ENCODE assay signal across 11 cellular contexts in genomic region chr2:111981666-111982065, GRCh38.
"Had no signal": no experiment of that assay in that cellular context is flagged by ENCODE, and none has a peak within 500 bp of the region (broad histone marks: within the 10 kb centered on the region; RNA-seq: fewer than 3 reads in every experiment).

No MANE protein-coding gene starts in this region.

- H3K4me2 ChIP-seq: GM23338 had no signal

- H3K9ac ChIP-seq: GM23248 had no signal

- H3K4me3 Mint-ChIP-seq: GM23338, H9, HFFc6 had no signal

- FAIRE-seq: H1, H54 had no signal

- H2AFZ ChIP-seq: GM23248, GM23338 had no signal

- ATAC-seq: GM23338, HCT116 had no signal

- H3K27ac Mint-ChIP-seq: GM23338, HFFc6 had no signal

- DNase-seq: GM23248, GOT3, H7, H9, HCEC 1CT, HFFc6 had no signal

- H3K9me3 ChIP-seq: HAP-1 had no signal

- H3K4me3 ChIP-seq: GM23248, GM23338, HAP-1 had no signal

- H3K27ac ChIP-seq: GM23248 had no signal
